Comparison of ENCODE assay signal across 24 cellular contexts in genomic region chr3:86109434-86109833, GRCh38.
"Had no signal": no experiment of that assay in that cellular context is flagged by ENCODE, and none has a peak within 500 bp of the region (broad histone marks: within the 10 kb centered on the region; RNA-seq: fewer than 3 reads in every experiment).

No MANE protein-coding gene starts in this region.

- H3K27ac Mint-ChIP-seq: activated CD8-positive, alpha-beta T cell treated with anti-CD3 and anti-CD28 coated beads for 36 hours; activated naive CD4-positive, alpha-beta T cell treated with anti-CD3 and anti-CD28 coated beads, Interleukin-2, amount 50 U/mL, for 24 hours; T-helper 1 cell treated with Interleukin-12 subunit alpha and Interleukin-12 subunit beta and Interleukin-4 antibody, amounts not matched to agents 30 μg/mL and 1 μg/mL, for 36 hours had no signal

- H3K36me3 ChIP-seq: colonic mucosa, SJSA1 had no signal

- H3K4me1 Mint-ChIP-seq: activated naive CD4-positive, alpha-beta T cell treated with anti-CD3 and anti-CD28 coated beads, Interleukin-2, amount 50 U/mL, for 24 hours had no signal

- H3K4me3 Mint-ChIP-seq: activated CD8-positive, alpha-beta T cell treated with anti-CD3 and anti-CD28 coated beads for 36 hours; activated naive CD4-positive, alpha-beta T cell treated with anti-CD3 and anti-CD28 coated beads, Interleukin-2, amount 50 U/mL, for 24 hours; T-helper 1 cell treated with Interleukin-12 subunit alpha and Interleukin-12 subunit beta and Interleukin-4 antibody, amounts not matched to agents 30 μg/mL and 1 μg/mL, for 36 hours had no signal

- ATAC-seq: activated CD4-positive, CD25-positive, alpha-beta regulatory T cell treated with anti-CD3 and anti-CD28 coated beads, Interleukin-2, amount 50 U/mL, for 24 hours; activated CD8-positive, alpha-beta T cell treated with anti-CD3 and anti-CD28 coated beads for 36 hours; Panc1; SK-N-SH treated with all-trans-retinoic acid at 6 μM for 48 hours had no signal

- H3K4me1 ChIP-seq: breast epithelium, colonic mucosa, SJSA1 had no signal

- H3K27me3 Mint-ChIP-seq: activated CD8-positive, alpha-beta T cell treated with anti-CD3 and anti-CD28 coated beads for 36 hours; activated naive CD4-positive, alpha-beta T cell treated with anti-CD3 and anti-CD28 coated beads, Interleukin-2, amount 50 U/mL, for 24 hours had no signal

- H3K36me3 Mint-ChIP-seq: activated naive CD4-positive, alpha-beta T cell treated with anti-CD3 and anti-CD28 coated beads, Interleukin-2, amount 50 U/mL, for 24 hours had no signal

- DNase-seq: activated CD4-positive, alpha-beta T cell treated with anti-CD3 and anti-CD28 coated beads for 4 hours; activated CD8-positive, alpha-beta memory T cell treated with anti-CD3 and anti-CD28 coated beads, Interleukin-2, amount 50 U/mL, for 48 hours; activated CD8-positive, alpha-beta T cell treated with anti-CD3 and anti-CD28 coated beads for 36 hours; activated T-cell treated with anti-CD3 and anti-CD28 coated beads, Interleukin-2, amount 50 U/mL, for 1 hour; aorta; caudate nucleus; colonic mucosa; MM.1S; NCI-H1105 treated with DMSO at 0.1 percent for 48 hours; NCI-H1436 treated with DMSO at 0.1 percent for 48 hours; NCI-H187; NCI-H2171 treated with DMSO at 0.1 percent for 48 hours; NCI-H226; NCI-H510A; NCI-H526 treated with DMSO at 0.1 percent for 48 hours; SHP77 had no signal

- H3K9me3 ChIP-seq: colonic mucosa, SJSA1 had no signal

- H3K27ac ChIP-seq: breast epithelium, colonic mucosa, RWPE1, SJSA1 had no signal

- H3K27me3 ChIP-seq: breast epithelium, colonic mucosa, SJSA1 had no signal

- H3K4me3 ChIP-seq: breast epithelium, colonic mucosa, SJSA1 had no signal
